9 cellular contexts compared by ENCODE assay signal in genomic region chr21:36330904-36331303, GRCh38. TPM values are rescaled to one million over a fixed set of nuclear protein-coding genes. Genes with fewer than 3 reads are reported as not detected.
DNase-seq lines count a peak whose midpoint lies in the region; ATAC-seq and TF ChIP-seq lines count a peak whose summit lies in the region.
"Had no signal": no experiment of that assay in that cellular context is flagged by ENCODE, and none has a peak within 500 bp of the region (broad histone marks: within the 10 kb centered on the region; RNA-seq: fewer than 3 reads in every experiment).

No MANE protein-coding gene starts in this region.

- CTCF ChIA-PET in CD8-positive, alpha-beta T cell (lab: Charles Lee) = interaction anchor here (0.6 to 6.9 kb wide), 15 partner anchors 11 to 296 kb away, joined by 3 to 49 read pairs (median 3); partner anchors contain the start of gene MORC3

- no peak for TF ChIP-seq EP300 in esophagus muscularis mucosa (IDR thresholded peaks at IDR 0.05)

- no peak overlapping the region for H3K27ac ChIP-seq in CD8-positive, alpha-beta T cell (ENCODE audit: low read depth, low read length)
- peak overlapping the region in 1 of 4 donors; percentile 12 for H3K27ac ChIP-seq in esophagus muscularis mucosa (replicated peaks in 1 of 4)

- WGBS in esophagus muscularis mucosa = 61% methylated on average over 2 of the region's 2 CpGs

- no peak for TF ChIP-seq POLR2A in esophagus muscularis mucosa (IDR thresholded peaks at IDR 0.05; ENCODE audit: low read depth)

- H3K9me3 ChIP-seq in CD8-positive, alpha-beta T cell (ENCODE audit: low read length) = no peaks in the 10 kb centered on the region
- no peaks in the 10 kb centered on the region for H3K9me3 ChIP-seq in esophagus muscularis mucosa

- peak overlapping the region; percentile 76 for H3K27ac Mint-ChIP-seq in CD8-positive, alpha-beta T cell
- H3K27ac Mint-ChIP-seq in nephron progenitor cell = no peak overlapping the region

- no peaks in the 10 kb centered on the region for H3K9me3 Mint-ChIP-seq in CD8-positive, alpha-beta T cell
- no peaks in the 10 kb centered on the region for H3K9me3 Mint-ChIP-seq in nephron progenitor cell

- H3K27me3 Mint-ChIP-seq in CD8-positive, alpha-beta T cell (ENCODE audit: low read depth) = no peaks in the 10 kb centered on the region
- H3K27me3 Mint-ChIP-seq in nephron progenitor cell (ENCODE audit: low read depth, poor library complexity) = peaks cover 3% of the 10 kb centered on the region

- H3K4me3 Mint-ChIP-seq in CD8-positive, alpha-beta T cell = no peak overlapping the region
- H3K4me3 Mint-ChIP-seq in nephron progenitor cell = no peak overlapping the region

- peaks cover 6% of the 10 kb centered on the region for H3K36me3 ChIP-seq in CD8-positive, alpha-beta T cell (ENCODE audit: insufficient read depth, low read length)
- H3K36me3 ChIP-seq in esophagus muscularis mucosa = peaks cover 0 to 21% (median 10%) of the 10 kb centered on the region in 4 donors

- peak in 5 of 7 experiments; percentile 16 to 54 (median 50) for DNase-seq in CD8-positive, alpha-beta T cell
- peak; percentile 16 to 53 for DNase-seq in NCI-H446 (lab: John Stamatoyannopoulos, UW)
- DNase-seq in activated CD4-positive, alpha-beta T cell treated with anti-CD3 and anti-CD28 coated beads, Interleukin-2, amount 50 U/mL, for 4 hours = peak; percentile 38 to 41
- no peak for DNase-seq in esophagus muscularis mucosa (ENCODE audit: extremely low spot score)
- DNase-seq in nephron progenitor cell = peak; percentile 19
- no peak for DNase-seq in NCI-H1105 (lab: John Stamatoyannopoulos, UW)

- no peak overlapping the region for H3K4me3 ChIP-seq in CD8-positive, alpha-beta T cell (ENCODE audit: low read depth, low read length)
- H3K4me3 ChIP-seq in esophagus muscularis mucosa = no peak overlapping the region
- H3K4me3 ChIP-seq: skin epidermis had no signal

- peak; percentile 92 for ATAC-seq in CD8-positive, alpha-beta T cell
- ATAC-seq in GM21825 (IDR thresholded peaks at IDR 0.05; ENCODE audit: unreplicated experiment) = peak; percentile 75
- no peak for ATAC-seq in HG03520 (IDR thresholded peaks at IDR 0.05; ENCODE audit: unreplicated experiment)

- intact Hi-C loops in CD8-positive, alpha-beta T cell (cut with DNase I, micrococcal nuclease) = loop anchor here (1.0 to 2.0 kb wide), 5 partner anchors 11 to 190 kb away; partner anchors contain the start of gene MORC3 (in 1 of the 2)
- intact Hi-C loops in esophagus muscularis mucosa (cut with DNase I) = loop anchor here (5.0 kb wide), 1 partner anchor 184 kb away; no protein-coding TSS in a partner anchor

- POLR2A ChIA-PET in CD8-positive, alpha-beta T cell (lab: Charles Lee) = no interaction called here

- peaks cover 33% of the 10 kb centered on the region for H3K4me1 ChIP-seq in CD8-positive, alpha-beta T cell (ENCODE audit: insufficient read depth, low read length)
- H3K4me1 ChIP-seq in esophagus muscularis mucosa = peaks cover 51 to 66% (median 64%) of the 10 kb centered on the region in 4 donors

- peak; percentile 86 for TF ChIP-seq CTCF in CD8-positive, alpha-beta T cell (IDR thresholded peaks at IDR 0.05)
- TF ChIP-seq CTCF in esophagus muscularis mucosa (IDR thresholded peaks at IDR 0.05) = peak; percentile 68 to 73 (median 69)
- peak; percentile 53 for TF ChIP-seq CTCF in nephron progenitor cell (IDR thresholded peaks at IDR 0.05)

- H3K4me1 Mint-ChIP-seq in CD8-positive, alpha-beta T cell (ENCODE audit: low read depth) = peaks cover 51% of the 10 kb centered on the region
- H3K4me1 Mint-ChIP-seq in nephron progenitor cell = peaks cover 8% of the 10 kb centered on the region

- no peaks in the 10 kb centered on the region for H3K27me3 ChIP-seq in CD8-positive, alpha-beta T cell (ENCODE audit: insufficient read depth, low read length)
- H3K27me3 ChIP-seq in esophagus muscularis mucosa = no peaks in the 10 kb centered on the region

- peaks cover 42% of the 10 kb centered on the region for H3K36me3 Mint-ChIP-seq in CD8-positive, alpha-beta T cell
- peaks cover 70% of the 10 kb centered on the region for H3K36me3 Mint-ChIP-seq in nephron progenitor cell (ENCODE audit: low read depth)

RNA-seq across cellular contexts. Expression of gene MORC3, which starts 10.9 kb away (rescaled TPM):
- total RNA-seq in CD8-positive, alpha-beta T cell = 10 to 100 TPM; 48.7 to 52.1 TPM
- 10 to 100 TPM; 32.0 to 41.9 (median 39.2) TPM for total RNA-seq in esophagus muscularis mucosa

RNA-seq across cellular contexts. Expression of gene CHAF1B, which starts 54.3 kb away (rescaled TPM):
- 1 to 10 TPM; 2.0 to 3.9 TPM for total RNA-seq in CD8-positive, alpha-beta T cell
- 1 to 10 TPM in 2 of 4 donors, under 1 TPM in 2; 0.83 to 1.6 (median 1.2) TPM for total RNA-seq in esophagus muscularis mucosa

Comparison
In these comparisons a context has a peak if more than half of its experiments do, and no peak if none do; other contexts are left out.
1. DNase-seq: peak in CD8-positive, alpha-beta T cell (5 of 7), NCI-H446 (2 of 2), activated CD4-positive, alpha-beta T cell treated with anti-CD3 and anti-CD28 coated beads, Interleukin-2, amount 50 U/mL, for 4 hours (2 of 2) and nephron progenitor cell (single experiment); none in esophagus muscularis mucosa (single experiment) and NCI-H1105 (single experiment).
2. Peak in every context shown above with its lines, with median percentiles within 50 percentile points of each other: CTCF ChIP-seq.